21 cellular contexts compared by ENCODE assay signal in the genomic region with DNA sequence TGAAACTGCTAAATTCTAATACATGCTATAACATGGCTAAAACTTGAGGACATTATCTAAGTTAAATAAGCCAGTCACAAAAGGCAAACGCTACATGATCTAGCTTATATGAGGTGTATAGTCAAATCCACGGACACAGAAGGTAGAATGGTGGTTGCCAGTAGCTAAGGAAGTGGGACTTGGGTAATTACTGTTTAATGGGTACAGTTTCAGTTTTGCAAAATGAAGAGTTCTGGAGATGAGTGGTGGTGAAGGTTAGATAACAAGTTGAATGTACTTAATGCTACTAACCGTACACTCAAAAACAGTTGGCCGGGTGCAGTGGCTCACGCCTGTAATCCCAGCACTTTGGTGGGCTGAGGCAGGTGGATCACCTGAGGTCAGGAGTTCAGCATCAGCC.
DNase-seq lines count a peak whose midpoint lies in the region; ATAC-seq, FAIRE-seq and TF ChIP-seq lines count a peak whose summit lies in the region.
"Had no signal": no experiment of that assay in that cellular context is flagged by ENCODE, and none has a peak within 500 bp of the region (broad histone marks: within the 10 kb centered on the region; RNA-seq: fewer than 3 reads in every experiment).

No MANE protein-coding gene starts in this region.

- H3K9me3 Mint-ChIP-seq in activated CD8-positive, alpha-beta memory T cell treated with anti-CD3 and anti-CD28 coated beads, Interleukin-2, amount 10 ng/mL, durations not matched to agents 7 days and 5 days (ENCODE audit: low read depth), result no peaks in the 10 kb centered on the region
- no peaks in the 10 kb centered on the region for H3K9me3 Mint-ChIP-seq in activated CD4-positive, alpha-beta memory T cell treated with anti-CD3 and anti-CD28 coated beads for 36 hours

- peaks cover 63% of the 10 kb centered on the region for H3K4me1 Mint-ChIP-seq in activated CD8-positive, alpha-beta memory T cell treated with anti-CD3 and anti-CD28 coated beads, Interleukin-2, amount 10 ng/mL, durations not matched to agents 7 days and 5 days
- H3K4me1 Mint-ChIP-seq in activated CD4-positive, alpha-beta memory T cell treated with anti-CD3 and anti-CD28 coated beads for 36 hours (ENCODE audit: low read depth), result peaks cover 49% of the 10 kb centered on the region

- WGBS in A549 (ENCODE audit: missing lambda C conversion rate), result 93% methylated on average over 5 of the region's 5 CpGs
- 79 to 94% (median 85%) methylated on average over 5 of the region's 5 CpGs for WGBS in stomach, 5 donors

- peak overlapping the region; percentile 13 for H3K4me3 Mint-ChIP-seq in activated CD8-positive, alpha-beta memory T cell treated with anti-CD3 and anti-CD28 coated beads, Interleukin-2, amount 10 ng/mL, durations not matched to agents 7 days and 5 days
- peak overlapping the region; percentile 43 for H3K4me3 Mint-ChIP-seq in activated CD4-positive, alpha-beta memory T cell treated with anti-CD3 and anti-CD28 coated beads for 36 hours

- intact Hi-C loops in activated CD4-positive, alpha-beta memory T cell treated with anti-CD3 and anti-CD28 coated beads for 36 hours (cut with micrococcal nuclease), result loop anchor here (1.0 kb wide), 1 partner anchor 42 kb away; no protein-coding TSS in a partner anchor
- intact Hi-C loops in stomach (cut with DNase I; ENCODE audit: low total_unique reads), result no loop called here

- H3K36me3 Mint-ChIP-seq in activated CD8-positive, alpha-beta memory T cell treated with anti-CD3 and anti-CD28 coated beads, Interleukin-2, amount 10 ng/mL, durations not matched to agents 7 days and 5 days, result peaks cover 42% of the 10 kb centered on the region
- peaks cover 61% of the 10 kb centered on the region for H3K36me3 Mint-ChIP-seq in activated CD4-positive, alpha-beta memory T cell treated with anti-CD3 and anti-CD28 coated beads for 36 hours

- DNase-seq in activated CD8-positive, alpha-beta memory T cell treated with anti-CD3 and anti-CD28 coated beads, Interleukin-2, amount 10 ng/mL, durations not matched to agents 7 days and 5 days, result peak; percentile 40
- no peak for DNase-seq in activated CD8-positive, alpha-beta memory T cell treated with anti-CD3 and anti-CD28 coated beads, Interleukin-2, amount 50 U/mL, for 4 hours
- DNase-seq in A549 (ENCODE audit: low read depth in 1 of 2, low spot score in 1 of 2) (no peak), H7 (no peak), GM10266 (ENCODE audit: extremely low spot score) (no peak), stomach (no peak)
- DNase-seq in activated CD4-positive, alpha-beta memory T cell treated with anti-CD3 and anti-CD28 coated beads for 36 hours, result peak; percentile 43
- DNase-seq: C1 segment of cervical spinal cord; COR-L47; GF-D8; HCEC 1CT; IMR-90; Karpas-422; MM.1S; NCI-H1105; NCI-H1694; NCI-H69; NK-92 treated with Interleukin-12 subunit alpha and Interleukin-12 subunit beta, amount 100 ng/mL, for 24 hours; OCI-M1; RPMI8226 had no signal

- no peaks in the 10 kb centered on the region for H3K27me3 Mint-ChIP-seq in activated CD8-positive, alpha-beta memory T cell treated with anti-CD3 and anti-CD28 coated beads, Interleukin-2, amount 10 ng/mL, durations not matched to agents 7 days and 5 days
- H3K27me3 Mint-ChIP-seq in activated CD4-positive, alpha-beta memory T cell treated with anti-CD3 and anti-CD28 coated beads for 36 hours, result no peaks in the 10 kb centered on the region

- FAIRE-seq in A549 (lab: Jason Lieb, UNC), result peak; percentile 13

- peak; percentile 48 for ATAC-seq in activated CD8-positive, alpha-beta memory T cell treated with anti-CD3 and anti-CD28 coated beads, Interleukin-2, amount 10 ng/mL, durations not matched to agents 7 days and 5 days
- ATAC-seq in A549 (no peak), GM18867 (IDR thresholded peaks at IDR 0.05; ENCODE audit: unreplicated experiment) (peak; percentile 59)

- peak overlapping the region; percentile 57 for H3K27ac Mint-ChIP-seq in activated CD8-positive, alpha-beta memory T cell treated with anti-CD3 and anti-CD28 coated beads, Interleukin-2, amount 10 ng/mL, durations not matched to agents 7 days and 5 days
- peak overlapping the region; percentile 77 for H3K27ac Mint-ChIP-seq in activated CD4-positive, alpha-beta memory T cell treated with anti-CD3 and anti-CD28 coated beads for 36 hours

- no peak for TF ChIP-seq EP300 in A549 (IDR thresholded peaks at IDR 0.05)
- TF ChIP-seq EP300 in stomach (IDR thresholded peaks at IDR 0.05), result no peak

- no peak overlapping the region for H3K4me3 ChIP-seq in A549
- no peak overlapping the region for H3K4me3 ChIP-seq in H7 (ENCODE audit: insufficient read depth, low read depth, low read length)
- H3K4me3 ChIP-seq in stomach, result no peak overlapping the region

- CTCF ChIA-PET in activated CD8-positive, alpha-beta memory T cell treated with anti-CD3 and anti-CD28 coated beads, Interleukin-2, amount 10 ng/mL, durations not matched to agents 7 days and 5 days (lab: Charles Lee), result interaction anchor here (1.0 to 3.9 kb wide), 4 partner anchors 38 to 72 kb away, joined by 3 to 24 read pairs (median 4); no protein-coding TSS in a partner anchor
- CTCF ChIA-PET in A549 (lab: Yijun Ruan, JAX), result interaction anchor here (1.0 to 1.5 kb wide), 4 partner anchors 9 to 531 kb away, joined by 3 to 5 read pairs (median 3); no protein-coding TSS in a partner anchor
- CTCF ChIA-PET in activated CD4-positive, alpha-beta memory T cell treated with anti-CD3 and anti-CD28 coated beads for 36 hours (lab: Charles Lee), result interaction anchor here (0.7 to 1.2 kb wide), 3 partner anchors 14 to 77 kb away, joined by 3 to 5 read pairs (median 3); no protein-coding TSS in a partner anchor

- H3K27me3 ChIP-seq in H7 (ENCODE audit: control insufficient read depth, insufficient read depth, low read length) (no peaks in the 10 kb centered on the region), stomach (peaks cover 0 to under 1% (median 0%) of the 10 kb centered on the region in 3 donors)

- H3K4me1 ChIP-seq in A549, result peaks cover 73% of the 10 kb centered on the region
- peaks cover 0 to 8% (median under 1%) of the 10 kb centered on the region in 4 donors for H3K4me1 ChIP-seq in stomach

- TF ChIP-seq POLR2A in A549 (IDR thresholded peaks at IDR 0.05; ENCODE audit: low read length), result no peak
- no peak for TF ChIP-seq POLR2A in stomach (IDR thresholded peaks at IDR 0.05)

- H3K36me3 ChIP-seq in H7 (replicated peaks; ENCODE audit: control insufficient read depth, insufficient read depth, low read length) (peaks cover 42% of the 10 kb centered on the region), stomach (no peaks in the 10 kb centered on the region)

- POLR2A ChIA-PET in A549 (lab: Yijun Ruan, JAX), result no interaction called here
- POLR2A ChIA-PET in activated CD4-positive, alpha-beta memory T cell treated with anti-CD3 and anti-CD28 coated beads for 36 hours (lab: Charles Lee), result interaction anchor here (0.9 to 1.3 kb wide), 6 partner anchors 12 to 78 kb away, joined by 3 to 4 read pairs (median 3); no protein-coding TSS in a partner anchor

- no peak overlapping the region for H3K4me2 ChIP-seq in A549

- peak overlapping the region in 1 of 2 experiments; percentile 17; a peak in 1 of 6 replicates for H3K27ac ChIP-seq in A549
- H3K27ac ChIP-seq in stomach, result no peak overlapping the region

- TF ChIP-seq CTCF in A549 (IDR thresholded peaks at IDR 0.05), result no peak
- no peak for TF ChIP-seq CTCF in GM10266 (IDR thresholded peaks at IDR 0.05; ENCODE audit: control insufficient read depth, insufficient read depth, low read depth, missing control alignments)
- no peak for TF ChIP-seq CTCF in stomach (IDR thresholded peaks at IDR 0.05)

- TF ChIP-seq RAD21 in A549 (conservative IDR thresholded peaks at IDR 0.05 in 1 of 2, IDR thresholded peaks at IDR 0.05 in 1 of 2), result no peak

- H3K9me3 ChIP-seq in A549, result no peaks in the 10 kb centered on the region
- no peaks in the 10 kb centered on the region for H3K9me3 ChIP-seq in stomach

TF ChIP-seq in A549, 52 proteins besides CTCF, POLR2A, EP300 and RAD21 (continues in another document):
- TF ChIP-seq, protein P1, sequence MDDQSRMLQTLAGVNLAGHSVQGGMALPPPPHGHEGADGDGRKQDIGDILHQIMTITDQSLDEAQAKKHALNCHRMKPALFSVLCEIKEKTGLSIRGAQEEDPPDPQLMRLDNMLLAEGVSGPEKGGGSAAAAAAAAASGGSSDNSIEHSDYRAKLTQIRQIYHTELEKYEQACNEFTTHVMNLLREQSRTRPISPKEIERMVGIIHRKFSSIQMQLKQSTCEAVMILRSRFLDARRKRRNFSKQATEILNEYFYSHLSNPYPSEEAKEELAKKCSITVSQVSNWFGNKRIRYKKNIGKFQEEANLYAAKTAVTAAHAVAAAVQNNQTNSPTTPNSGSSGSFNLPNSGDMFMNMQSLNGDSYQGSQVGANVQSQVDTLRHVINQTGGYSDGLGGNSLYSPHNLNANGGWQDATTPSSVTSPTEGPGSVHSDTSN (IDR thresholded peaks at IDR 0.05), result no peak
- no peak for TF ChIP-seq RFX5 (IDR thresholded peaks at IDR 0.05)
- no peak for TF ChIP-seq PHF8 (IDR thresholded peaks at IDR 0.05; ENCODE audit: borderline replicate concordance, low read depth)
- TF ChIP-seq JUNB (IDR thresholded peaks at IDR 0.05), result no peak
- TF ChIP-seq KDM1A (IDR thresholded peaks at IDR 0.05; ENCODE audit: low read depth), result no peak
- TF ChIP-seq ZNF302 (CRISPR knock-in tag; IDR thresholded peaks at IDR 0.05), result no peak
- TF ChIP-seq, protein P2, sequence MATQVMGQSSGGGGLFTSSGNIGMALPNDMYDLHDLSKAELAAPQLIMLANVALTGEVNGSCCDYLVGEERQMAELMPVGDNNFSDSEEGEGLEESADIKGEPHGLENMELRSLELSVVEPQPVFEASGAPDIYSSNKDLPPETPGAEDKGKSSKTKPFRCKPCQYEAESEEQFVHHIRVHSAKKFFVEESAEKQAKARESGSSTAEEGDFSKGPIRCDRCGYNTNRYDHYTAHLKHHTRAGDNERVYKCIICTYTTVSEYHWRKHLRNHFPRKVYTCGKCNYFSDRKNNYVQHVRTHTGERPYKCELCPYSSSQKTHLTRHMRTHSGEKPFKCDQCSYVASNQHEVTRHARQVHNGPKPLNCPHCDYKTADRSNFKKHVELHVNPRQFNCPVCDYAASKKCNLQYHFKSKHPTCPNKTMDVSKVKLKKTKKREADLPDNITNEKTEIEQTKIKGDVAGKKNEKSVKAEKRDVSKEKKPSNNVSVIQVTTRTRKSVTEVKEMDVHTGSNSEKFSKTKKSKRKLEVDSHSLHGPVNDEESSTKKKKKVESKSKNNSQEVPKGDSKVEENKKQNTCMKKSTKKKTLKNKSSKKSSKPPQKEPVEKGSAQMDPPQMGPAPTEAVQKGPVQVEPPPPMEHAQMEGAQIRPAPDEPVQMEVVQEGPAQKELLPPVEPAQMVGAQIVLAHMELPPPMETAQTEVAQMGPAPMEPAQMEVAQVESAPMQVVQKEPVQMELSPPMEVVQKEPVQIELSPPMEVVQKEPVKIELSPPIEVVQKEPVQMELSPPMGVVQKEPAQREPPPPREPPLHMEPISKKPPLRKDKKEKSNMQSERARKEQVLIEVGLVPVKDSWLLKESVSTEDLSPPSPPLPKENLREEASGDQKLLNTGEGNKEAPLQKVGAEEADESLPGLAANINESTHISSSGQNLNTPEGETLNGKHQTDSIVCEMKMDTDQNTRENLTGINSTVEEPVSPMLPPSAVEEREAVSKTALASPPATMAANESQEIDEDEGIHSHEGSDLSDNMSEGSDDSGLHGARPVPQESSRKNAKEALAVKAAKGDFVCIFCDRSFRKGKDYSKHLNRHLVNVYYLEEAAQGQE (IDR thresholded peaks at IDR 0.05), result no peak
- no peak for TF ChIP-seq JUN (IDR thresholded peaks at IDR 0.05)

Comparison
In these comparisons a context has a peak if more than half of its experiments do, and no peak if none do; other contexts are left out.
1. DNase-seq: peak in activated CD8-positive, alpha-beta memory T cell treated with anti-CD3 and anti-CD28 coated beads, Interleukin-2, amount 10 ng/mL, durations not matched to agents 7 days and 5 days (single experiment) and activated CD4-positive, alpha-beta memory T cell treated with anti-CD3 and anti-CD28 coated beads for 36 hours (single experiment); none in activated CD8-positive, alpha-beta memory T cell treated with anti-CD3 and anti-CD28 coated beads, Interleukin-2, amount 50 U/mL, for 4 hours (single experiment), A549 (0 of 2), H7 (single experiment), GM10266 (single experiment) and stomach (single experiment).
2. ATAC-seq: peak in activated CD8-positive, alpha-beta memory T cell treated with anti-CD3 and anti-CD28 coated beads, Interleukin-2, amount 10 ng/mL, durations not matched to agents 7 days and 5 days (single experiment) and GM18867 (single experiment); none in A549 (0 of 2).